ENCODE assay signal across 32 cellular contexts in genomic region chr11:112628676-112629075, GRCh38.
"Had no signal": no experiment of that assay in that cellular context is flagged by ENCODE, and none has a peak within 500 bp of the region (broad histone marks: within the 10 kb centered on the region; RNA-seq: fewer than 3 reads in every experiment).

No MANE protein-coding gene starts in this region.

- H3K36me3 ChIP-seq: ascending aorta, WERI-Rb-1 had no signal

- H3K4me1 Mint-ChIP-seq: activated CD4-positive, alpha-beta memory T cell treated with anti-CD3 and anti-CD28 coated beads, Interleukin-2, amount 10 ng/mL, durations not matched to agents 7 days and 5 days; activated CD8-positive, alpha-beta memory T cell treated with anti-CD3 and anti-CD28 coated beads, Interleukin-2, amount 10 ng/mL, durations not matched to agents 7 days and 5 days; activated naive CD8-positive, alpha-beta T cell treated with anti-CD3 and anti-CD28 coated beads for 36 hours had no signal

- DNase-seq: activated CD4-positive, alpha-beta memory T cell treated with anti-CD3 and anti-CD28 coated beads, Interleukin-2, amount 10 ng/mL, durations not matched to agents 7 days and 5 days; activated CD4-positive, alpha-beta T cell treated with anti-CD3 and anti-CD28 coated beads for 1 hour; activated CD4-positive, alpha-beta T cell treated with anti-CD3 and anti-CD28 coated beads for 48 hours; activated CD4-positive, CD25-positive, alpha-beta regulatory T cell; activated CD8-positive, alpha-beta memory T cell treated with anti-CD3 and anti-CD28 coated beads for 24 hours; activated CD8-positive, alpha-beta memory T cell treated with anti-CD3 and anti-CD28 coated beads, Interleukin-2, amount 10 ng/mL, durations not matched to agents 7 days and 5 days; activated CD8-positive, alpha-beta memory T cell treated with anti-CD3 and anti-CD28 coated beads, Interleukin-2, amount 50 U/mL, for 48 hours; activated effector memory CD4-positive, alpha-beta T cell treated with anti-CD3 and anti-CD28 coated beads, Interleukin-2, amount 50 U/mL, for 16 hours; activated naive CD4-positive, alpha-beta T cell; activated naive CD4-positive, alpha-beta T cell treated with anti-CD3 and anti-CD28 coated beads, Interleukin-2, amount 50 U/mL, for 16 hours; activated naive CD8-positive, alpha-beta T cell treated with anti-CD3 and anti-CD28 coated beads for 36 hours; activated T-cell treated with anti-CD3 and anti-CD28 coated beads, Interleukin-2, amount 50 U/mL, for 48 hours; amygdala; caudate nucleus; cerebellar nuclear complex; NCI-H1092 treated with DMSO at 0.1 percent for 48 hours; NCI-H1417; NCI-H1930; NCI-H345; NCI-H524 treated with DMSO at 0.1 percent for 48 hours; SIG-M5; T-helper 1 cell; T-helper 2 cell; T1000; WERI-Rb-1 had no signal

- H3K4me1 ChIP-seq: ascending aorta had no signal

- H3K27ac Mint-ChIP-seq: activated CD4-positive, alpha-beta memory T cell treated with anti-CD3 and anti-CD28 coated beads, Interleukin-2, amount 10 ng/mL, durations not matched to agents 7 days and 5 days; activated CD8-positive, alpha-beta memory T cell treated with anti-CD3 and anti-CD28 coated beads, Interleukin-2, amount 10 ng/mL, durations not matched to agents 7 days and 5 days; activated naive CD8-positive, alpha-beta T cell treated with anti-CD3 and anti-CD28 coated beads for 36 hours; activated T-helper 17 cell treated with anti-CD3 and anti-CD28 coated beads, Interleukin-2, amount 50 U/mL, for 72 hours; brain had no signal

- H3K27me3 ChIP-seq: ascending aorta had no signal

- H3K9me3 Mint-ChIP-seq: activated CD4-positive, alpha-beta memory T cell treated with anti-CD3 and anti-CD28 coated beads, Interleukin-2, amount 10 ng/mL, durations not matched to agents 7 days and 5 days; activated naive CD8-positive, alpha-beta T cell treated with anti-CD3 and anti-CD28 coated beads for 36 hours; activated T-helper 17 cell treated with anti-CD3 and anti-CD28 coated beads, Interleukin-2, amount 50 U/mL, for 72 hours had no signal

- H3K36me3 Mint-ChIP-seq: activated CD8-positive, alpha-beta memory T cell treated with anti-CD3 and anti-CD28 coated beads, Interleukin-2, amount 10 ng/mL, durations not matched to agents 7 days and 5 days; activated naive CD8-positive, alpha-beta T cell treated with anti-CD3 and anti-CD28 coated beads for 36 hours; brain had no signal

- FAIRE-seq: bronchial epithelial cell, K562 had no signal

- ATAC-seq: activated CD8-positive, alpha-beta memory T cell treated with anti-CD3 and anti-CD28 coated beads, Interleukin-2, amount 10 ng/mL, durations not matched to agents 7 days and 5 days; activated T-helper 17 cell treated with anti-CD3 and anti-CD28 coated beads, Interleukin-2, amount 50 U/mL, for 72 hours; K562; Panc1; SK-N-SH treated with all-trans-retinoic acid at 6 μM for 48 hours had no signal

- H3K9me3 ChIP-seq: ascending aorta had no signal

- H3K4me3 ChIP-seq: ascending aorta, K562 had no signal

- H3K4me3 Mint-ChIP-seq: activated CD4-positive, alpha-beta memory T cell treated with anti-CD3 and anti-CD28 coated beads, Interleukin-2, amount 10 ng/mL, durations not matched to agents 7 days and 5 days; activated CD8-positive, alpha-beta memory T cell treated with anti-CD3 and anti-CD28 coated beads, Interleukin-2, amount 10 ng/mL, durations not matched to agents 7 days and 5 days; activated naive CD8-positive, alpha-beta T cell treated with anti-CD3 and anti-CD28 coated beads for 36 hours; activated T-helper 17 cell treated with anti-CD3 and anti-CD28 coated beads, Interleukin-2, amount 50 U/mL, for 72 hours; brain had no signal

- H3K27ac ChIP-seq: ascending aorta, WERI-Rb-1 had no signal
